Comparison of ENCODE assay signal across 8 cellular contexts in the genomic region with DNA sequence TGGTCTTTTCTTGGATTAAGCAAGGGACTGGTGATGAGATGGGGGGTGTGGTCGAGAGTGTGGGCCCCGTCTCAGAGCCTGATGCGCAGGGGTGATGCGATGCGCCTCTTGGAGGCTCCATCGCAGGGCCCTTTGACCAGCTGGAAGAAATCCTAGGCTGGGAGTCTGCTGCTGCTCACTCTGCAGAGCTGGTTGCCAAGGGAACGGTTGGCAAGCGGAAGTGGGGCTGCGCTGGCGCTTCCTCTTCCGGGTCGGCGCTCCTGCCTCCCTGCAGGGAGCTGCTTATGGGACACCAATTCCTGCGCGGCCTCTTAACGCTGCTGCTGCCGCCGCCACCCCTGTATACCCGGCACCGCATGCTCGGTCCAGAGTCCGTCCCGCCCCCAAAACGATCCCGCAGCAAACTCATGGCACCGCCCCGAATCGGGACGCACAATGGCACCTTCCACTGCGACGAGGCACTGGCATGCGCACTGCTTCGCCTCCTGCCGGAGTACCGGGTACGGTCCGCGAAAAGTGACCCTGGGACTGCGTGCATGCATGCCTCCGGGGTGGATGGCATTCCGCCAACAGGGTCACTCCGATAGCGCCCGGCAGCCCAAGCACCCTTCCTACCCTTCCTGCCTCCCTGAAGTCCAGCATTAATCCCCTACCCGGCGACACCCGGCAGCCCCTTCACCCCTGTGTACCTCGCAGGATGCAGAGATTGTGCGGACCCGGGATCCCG. TPM values are rescaled to one million over a fixed set of nuclear protein-coding genes. Genes with fewer than 3 reads are reported as not detected.
A peak's percentile ranks its signal among the peaks of the same experiment; 100 is the strongest.
DNase-seq lines count a peak whose midpoint lies in the region; ATAC-seq lines count a peak whose summit lies in the region.

A gene with protein sequence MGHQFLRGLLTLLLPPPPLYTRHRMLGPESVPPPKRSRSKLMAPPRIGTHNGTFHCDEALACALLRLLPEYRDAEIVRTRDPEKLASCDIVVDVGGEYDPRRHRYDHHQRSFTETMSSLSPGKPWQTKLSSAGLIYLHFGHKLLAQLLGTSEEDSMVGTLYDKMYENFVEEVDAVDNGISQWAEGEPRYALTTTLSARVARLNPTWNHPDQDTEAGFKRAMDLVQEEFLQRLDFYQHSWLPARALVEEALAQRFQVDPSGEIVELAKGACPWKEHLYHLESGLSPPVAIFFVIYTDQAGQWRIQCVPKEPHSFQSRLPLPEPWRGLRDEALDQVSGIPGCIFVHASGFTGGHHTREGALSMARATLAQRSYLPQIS (plus strand): TSS at position 242 of the 727 bp plus-strand sequence. CDS start 43 bp downstream, at position 285.

- H3K27ac ChIP-seq in cingulate gyrus (ENCODE audit: low read depth, low read length) (peak within 1 kb of the TSS; percentile 62), layer of hippocampus (ENCODE audit: low read depth, low read length) (peak within 1 kb of the TSS; percentile 48)

- CTCF ChIA-PET in activated CD4-positive, alpha-beta T cell treated with anti-CD3 and anti-CD28 coated beads for 36 hours (lab: Charles Lee), result interaction anchor here (0.6 to 18.7 kb wide), 15 partner anchors 9 to 209 kb away, joined by 3 to 173 read pairs (median 4); a partner anchor contains a TSS

- ATAC-seq in GM19023 (IDR thresholded peaks at IDR 0.05; ENCODE audit: unreplicated experiment) (peak; percentile 75), HG03354 (IDR thresholded peaks at IDR 0.05; ENCODE audit: poor library complexity, severe bottlenecking, unreplicated experiment) (peak; percentile 78)
- ATAC-seq in activated CD4-positive, alpha-beta T cell treated with anti-CD3 and anti-CD28 coated beads for 36 hours, result peak; percentile 74

- peak within 1 kb of the TSS; percentile 92 for H3K27ac Mint-ChIP-seq in activated CD4-positive, alpha-beta T cell treated with anti-CD3 and anti-CD28 coated beads for 36 hours

- H3K4me3 Mint-ChIP-seq in activated CD4-positive, alpha-beta T cell treated with anti-CD3 and anti-CD28 coated beads for 36 hours, result peak within 1 kb of the TSS; percentile 85

- peak; percentile 85 for DNase-seq in AG20443 (ENCODE audit: low spot score)
- DNase-seq in NCI-H510A (lab: John Stamatoyannopoulos, UW), result peak; percentile 88
- DNase-seq in activated CD4-positive, alpha-beta T cell treated with anti-CD3 and anti-CD28 coated beads for 36 hours, result peak; percentile 91
- DNase-seq in stimulated activated CD4-positive, alpha-beta T cell treated with anti-CD3 and anti-CD28 coated beads, Interleukin-1b, Interleukin-23, amount 100 ng/mL, for 24 hours (ENCODE audit: low read depth in 4 of 4, low spot score in 1 of 4), result peak; percentile 46 to 83 (median 68)

- intact Hi-C loops in activated CD4-positive, alpha-beta T cell treated with anti-CD3 and anti-CD28 coated beads for 36 hours (cut with DNase I, micrococcal nuclease), result loop anchor here (1.0 to 2.0 kb wide), 12 partner anchors 22 to 327 kb away; a partner anchor contains a TSS

- no peaks in the 10 kb centered on the region for H3K27me3 Mint-ChIP-seq in activated CD4-positive, alpha-beta T cell treated with anti-CD3 and anti-CD28 coated beads for 36 hours

- H3K36me3 Mint-ChIP-seq in activated CD4-positive, alpha-beta T cell treated with anti-CD3 and anti-CD28 coated beads for 36 hours (ENCODE audit: low read depth), result peaks cover 58% of the 10 kb centered on the region

- H3K27me3 ChIP-seq in layer of hippocampus (ENCODE audit: control insufficient read depth, insufficient read depth, low read length), result no peaks in the 10 kb centered on the region

- no peaks in the 10 kb centered on the region for H3K9me3 Mint-ChIP-seq in activated CD4-positive, alpha-beta T cell treated with anti-CD3 and anti-CD28 coated beads for 36 hours (ENCODE audit: low read depth)

- H3K4me1 Mint-ChIP-seq in activated CD4-positive, alpha-beta T cell treated with anti-CD3 and anti-CD28 coated beads for 36 hours, result peaks cover 71% of the 10 kb centered on the region

- POLR2A ChIA-PET in activated CD4-positive, alpha-beta T cell treated with anti-CD3 and anti-CD28 coated beads for 36 hours (lab: Charles Lee), result interaction anchor here (0.5 to 1.5 kb wide), 9 partner anchors 17 to 281 kb away, joined by 3 to 7 read pairs (median 5); a partner anchor contains a TSS

RNA-seq across cellular contexts. Expression of the gene that starts here (rescaled TPM):
- 10 to 100 TPM; 61.9 to 68.8 TPM for total RNA-seq in activated CD4-positive, alpha-beta T cell treated with anti-CD3 and anti-CD28 coated beads for 36 hours

Comparison
In these comparisons a context has a peak if more than half of its experiments do, and no peak if none do; other contexts are left out.
1. Peak in every context shown above with its lines: DNase-seq, ATAC-seq and H3K27ac ChIP-seq.